In the genomic region with DNA sequence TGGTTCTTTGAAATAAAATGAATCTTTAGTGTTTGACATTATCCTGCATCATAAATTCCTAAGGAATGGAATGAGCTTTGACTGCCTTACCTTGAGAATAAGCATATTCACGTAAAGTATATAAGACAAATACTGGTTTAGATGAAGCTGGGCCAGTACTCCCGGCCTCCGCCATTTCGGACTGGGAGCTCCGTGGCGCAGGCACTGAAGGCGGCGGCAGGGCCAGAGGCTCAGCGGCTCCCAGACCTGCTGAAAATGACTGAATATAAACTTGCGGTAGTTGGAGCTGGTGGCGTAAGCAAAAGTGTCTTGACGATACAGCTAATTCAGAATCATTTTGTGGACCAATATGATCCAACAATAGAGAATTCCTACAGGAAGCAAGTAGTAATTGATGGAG, we compare ENCODE assay signal across 25 cellular contexts.
"Had no signal": no experiment of that assay in that cellular context is flagged by ENCODE, and none has a peak within 500 bp of the region (broad histone marks: within the 10 kb centered on the region; RNA-seq: fewer than 3 reads in every experiment).

No MANE protein-coding gene starts in this region.

- H3K4me1 ChIP-seq: colonic mucosa, esophagus muscularis mucosa, esophagus squamous epithelium, foreskin keratinocyte, gastroesophageal sphincter, heart left ventricle, heart right ventricle had no signal

- H3K36me3 ChIP-seq: colonic mucosa, esophagus muscularis mucosa, esophagus squamous epithelium, gastrocnemius medialis, gastroesophageal sphincter, heart left ventricle, heart right ventricle had no signal

- H3K9me3 Mint-ChIP-seq: dendritic cell treated with granulocyte-macrophage colony-stimulating factor and Interleukin-4, amounts not matched to agents 40 ng/mL and 50 ng/mL, for 4 days; endodermal cell had no signal

- H3K27ac ChIP-seq: colonic mucosa, coronary artery, dorsolateral prefrontal cortex, epithelial cell of prostate, esophagus muscularis mucosa, esophagus squamous epithelium, foreskin keratinocyte, gastrocnemius medialis, gastroesophageal sphincter, heart left ventricle, heart right ventricle had no signal

- H3K9me3 ChIP-seq: colonic mucosa, esophagus muscularis mucosa, esophagus squamous epithelium, gastrocnemius medialis, gastroesophageal sphincter, heart left ventricle, heart right ventricle had no signal

- H3K27me3 ChIP-seq: colonic mucosa, dorsolateral prefrontal cortex, esophagus muscularis mucosa, esophagus squamous epithelium, foreskin keratinocyte, gastrocnemius medialis, gastroesophageal sphincter, heart left ventricle, heart right ventricle had no signal

- H3K27me3 Mint-ChIP-seq: dendritic cell treated with granulocyte-macrophage colony-stimulating factor and Interleukin-4, amounts not matched to agents 40 ng/mL and 50 ng/mL, for 4 days; effector memory CD8-positive, alpha-beta T cell had no signal

- H3K27ac Mint-ChIP-seq: dendritic cell treated with granulocyte-macrophage colony-stimulating factor and Interleukin-4, amounts not matched to agents 40 ng/mL and 50 ng/mL, for 4 days; effector memory CD8-positive, alpha-beta T cell; endodermal cell had no signal

- H3K4me3 Mint-ChIP-seq: dendritic cell treated with granulocyte-macrophage colony-stimulating factor and Interleukin-4, amounts not matched to agents 40 ng/mL and 50 ng/mL, for 4 days; effector memory CD8-positive, alpha-beta T cell; endodermal cell had no signal

- H3K4me3 ChIP-seq: colonic mucosa, coronary artery, dorsolateral prefrontal cortex, esophagus muscularis mucosa, esophagus squamous epithelium, gastrocnemius medialis, gastroesophageal sphincter, heart left ventricle, heart right ventricle had no signal

- H3K4me1 Mint-ChIP-seq: endodermal cell had no signal

- DNase-seq: colonic mucosa; cortex of kidney; dermis blood vessel endothelial cell; dorsolateral prefrontal cortex; effector CD4-positive, alpha-beta T cell; effector CD8-positive, alpha-beta T cell; effector memory CD4-positive, alpha-beta T cell; effector memory CD8-positive, alpha-beta T cell; endodermal cell; erythroblast; esophagus squamous epithelium; foreskin fibroblast; foreskin keratinocyte; foreskin melanocyte; gastrocnemius medialis; glutamatergic neuron; head of caudate nucleus; heart left ventricle; heart right ventricle had no signal

- ATAC-seq: effector memory CD8-positive, alpha-beta T cell; esophagus mucosa; foreskin keratinocyte; gastrocnemius medialis; gastroesophageal sphincter; heart left ventricle; heart right ventricle had no signal
